In genomic region chr22:43833286-43834240, GRCh38 we compare ENCODE assay signal across 26 cellular contexts. TPM values are rescaled to one million over a fixed set of nuclear protein-coding genes. Genes with fewer than 3 reads are reported as not detected.
"Had no signal": no experiment of that assay in that cellular context is flagged by ENCODE, and none has a peak within 500 bp of the region (broad histone marks: within the 10 kb centered on the region; RNA-seq: fewer than 3 reads in every experiment).

No MANE protein-coding gene starts in this region.

- H3K36me3 ChIP-seq: adrenal gland, breast epithelium, pancreas, thoracic aorta had no signal

- H3K27me3 Mint-ChIP-seq: activated naive CD8-positive, alpha-beta T cell; type B pancreatic cell had no signal

- H3K9me3 Mint-ChIP-seq: naive thymus-derived CD8-positive, alpha-beta T cell; type B pancreatic cell had no signal

- ATAC-seq: esophagus mucosa; naive thymus-derived CD8-positive, alpha-beta T cell; pancreas; sciatic nerve had no signal

- H3K36me3 Mint-ChIP-seq: activated naive CD8-positive, alpha-beta T cell; naive thymus-derived CD8-positive, alpha-beta T cell; type B pancreatic cell had no signal

- DNase-seq: activated CD4-positive, alpha-beta T cell treated with anti-CD3 and anti-CD28 coated beads for 1 hour; activated CD4-positive, alpha-beta T cell treated with anti-CD3 and anti-CD28 coated beads, Interleukin-2, amount 50 U/mL, for 1 hour; activated gamma-delta T cell treated with Interleukin-2 at 50 U/mL for 16 hours; activated T-cell treated with anti-CD3 and anti-CD28 coated beads, Interleukin-2, amount 50 U/mL, for 1 hour; adrenal gland; cerebellar nuclear complex; cortex of kidney; effector CD4-positive, alpha-beta T cell; foreskin melanocyte; hypothalamus; left cardiac atrium; stimulated activated CD4-positive, alpha-beta T cell treated with anti-CD3 and anti-CD28 coated beads, Interleukin-4, amount 100 ng/mL, for 24 hours; stimulated activated naive CD4-positive, alpha-beta T cell treated with Interleukin-2 at 50 U/mL for 16 hours; T-helper 1 cell had no signal

- FAIRE-seq: pancreas, TTC549 had no signal

- H3K27ac Mint-ChIP-seq: activated naive CD8-positive, alpha-beta T cell; naive thymus-derived CD8-positive, alpha-beta T cell; type B pancreatic cell had no signal

- H3K27ac ChIP-seq: adrenal gland, breast epithelium, pancreas, thoracic aorta had no signal

- H3K27me3 ChIP-seq: adrenal gland, breast epithelium, pancreas had no signal

- H3K9me3 ChIP-seq: adrenal gland, breast epithelium, pancreas, thoracic aorta had no signal

- H3K4me1 Mint-ChIP-seq: naive thymus-derived CD8-positive, alpha-beta T cell had no signal

- H3K4me3 Mint-ChIP-seq: activated naive CD8-positive, alpha-beta T cell; naive thymus-derived CD8-positive, alpha-beta T cell; type B pancreatic cell had no signal

- H3K4me3 ChIP-seq: adrenal gland, breast epithelium, lung, pancreas, thoracic aorta had no signal

- H3K4me1 ChIP-seq: adrenal gland, breast epithelium, pancreas had no signal

RNA-seq across cellular contexts. Expression of gene SULT4A1, which starts 28.8 kb away (rescaled TPM):
- total RNA-seq: esophagus mucosa; naive thymus-derived CD8-positive, alpha-beta T cell; thoracic aorta had no signal
- polyA plus RNA-seq: naive thymus-derived CD8-positive, alpha-beta T cell had no signal

RNA-seq across cellular contexts. Expression of gene PNPLA5, which starts 58.2 kb away (rescaled TPM):
- total RNA-seq: adrenal gland; breast epithelium; esophagus mucosa; left cardiac atrium; lung; mesenteric fat pad; naive thymus-derived CD8-positive, alpha-beta T cell; pancreas; pulmonary artery endothelial cell; sciatic nerve; thoracic aorta had no signal
- polyA plus RNA-seq: adrenal gland; lung; naive thymus-derived CD8-positive, alpha-beta T cell; pancreas had no signal
